Comparison of ENCODE assay signal across 8 cellular contexts in the genomic region with DNA sequence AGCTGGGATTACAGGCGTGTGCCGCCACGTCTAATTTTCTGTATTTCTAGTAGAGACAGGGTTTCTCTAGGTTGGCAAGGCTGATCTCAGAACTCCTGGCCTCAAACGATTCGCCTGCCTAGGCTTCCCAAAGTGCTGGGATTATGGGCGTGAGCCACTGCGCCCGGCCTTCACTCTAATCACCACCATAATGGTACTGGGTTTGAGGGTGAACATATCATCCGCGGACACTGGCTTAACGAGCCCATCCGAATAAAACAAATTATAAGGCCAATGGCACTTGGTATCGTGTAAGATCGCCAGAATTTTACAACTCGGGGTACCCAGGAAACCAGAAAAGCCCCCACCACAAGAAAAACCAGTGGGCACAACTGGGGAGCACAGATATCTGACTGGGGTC. TPM values are rescaled to one million over a fixed set of nuclear protein-coding genes. Genes with fewer than 3 reads are reported as not detected.
DNase-seq lines count a peak whose midpoint lies in the region; ATAC-seq, FAIRE-seq and TF ChIP-seq lines count a peak whose summit lies in the region.

No MANE protein-coding gene starts in this region.

- H4K20me1 ChIP-seq in K562 (replicated peaks; ENCODE audit: control insufficient read depth, insufficient read depth, low read length) = no peaks in the 10 kb centered on the region

- 5% methylated on average over 15 of the region's 15 CpGs for WGBS in K562 (ENCODE audit: insufficient coverage, low coverage, missing lambda C conversion rate)
- WGBS in tibial nerve, 2 donors = 9 to 16% methylated on average over 14 to 15 of the region's 15 CpGs

- peak overlapping the region; percentile 87 for H3K27ac Mint-ChIP-seq in activated naive CD4-positive, alpha-beta T cell treated with anti-CD3 and anti-CD28 coated beads for 36 hours

- H3K79me2 ChIP-seq in K562 (ENCODE audit: control insufficient read depth, insufficient read depth, low read length) = peaks cover 17% of the 10 kb centered on the region

- DNase-seq in activated naive CD4-positive, alpha-beta T cell treated with anti-CD3 and anti-CD28 coated beads for 36 hours = no peak
- DNase-seq in activated naive CD4-positive, alpha-beta T cell treated with Interleukin-2 at 50 U/mL for 16 hours = no peak
- DNase-seq in K562 (ENCODE audit: extremely low read depth in 1 of 4, low spot score in 3 of 4) = no peak
- DNase-seq in left lung = no peak
- no peak for DNase-seq in tibial nerve (ENCODE audit: low spot score in 2 of 2)
- no peak for DNase-seq in GM13976 (ENCODE audit: low spot score)

- peaks cover 34% of the 10 kb centered on the region for H3K36me3 Mint-ChIP-seq in activated naive CD4-positive, alpha-beta T cell treated with anti-CD3 and anti-CD28 coated beads for 36 hours (ENCODE audit: low read depth)

- TF ChIP-seq CTCF in K562 (IDR thresholded peaks at IDR 0.05 in 2 of 3, conservative IDR thresholded peaks at IDR 0.05 in 1 of 3; ENCODE audit: insufficient read depth in 2 of 3, low read depth in 1 of 3, low read length in 3 of 3) = no peak
- no peak for TF ChIP-seq CTCF in left lung (IDR thresholded peaks at IDR 0.05)
- TF ChIP-seq CTCF in tibial nerve (IDR thresholded peaks at IDR 0.05) = no peak
- no peak for TF ChIP-seq CTCF in GM13976 (IDR thresholded peaks at IDR 0.05; ENCODE audit: borderline replicate concordance, control extremely low read depth, extremely low read depth, insufficient read depth, missing control alignments)

- in situ Hi-C loops in K562 (cut with MboI) (no loop called here), GM13976 (cut with MboI; ENCODE audit: low sequenced_read_pairs, unreplicated experiment) (no loop called here)

- H3K4me1 Mint-ChIP-seq in activated naive CD4-positive, alpha-beta T cell treated with anti-CD3 and anti-CD28 coated beads for 36 hours (ENCODE audit: low read depth) = peaks cover 28% of the 10 kb centered on the region

- FAIRE-seq in K562 (lab: Jason Lieb, UNC) = no peak

- TF ChIP-seq EP300 in K562 (IDR thresholded peaks at IDR 0.05; ENCODE audit: low read length) (no peak), tibial nerve (IDR thresholded peaks at IDR 0.05) (no peak)

- peak; percentile 49 for ATAC-seq in K562
- ATAC-seq in left lung = peak; percentile 43
- ATAC-seq in GM18520 (IDR thresholded peaks at IDR 0.05; ENCODE audit: unreplicated experiment) = no peak
- ATAC-seq in HG03378 (IDR thresholded peaks at IDR 0.05; ENCODE audit: unreplicated experiment) = no peak

- H3K9ac ChIP-seq in K562 (ENCODE audit: insufficient read depth in 1 of 2, low read depth in 2 of 2, low read length in 2 of 2) = peak overlapping the region; percentile 93 to 94

- H3K4me3 Mint-ChIP-seq in activated naive CD4-positive, alpha-beta T cell treated with anti-CD3 and anti-CD28 coated beads for 36 hours = peak overlapping the region; percentile 88

- TF ChIP-seq RAD21 in K562 (CRISPR knock-in tag; conservative IDR thresholded peaks at IDR 0.05 in 1 of 2, IDR thresholded peaks at IDR 0.05 in 1 of 2) = no peak

- TF ChIP-seq POLR2A in K562 (conservative IDR thresholded peaks at IDR 0.05) (no peak), tibial nerve (IDR thresholded peaks at IDR 0.05) (no peak)

- no peaks in the 10 kb centered on the region for H3K27me3 Mint-ChIP-seq in activated naive CD4-positive, alpha-beta T cell treated with anti-CD3 and anti-CD28 coated beads for 36 hours (ENCODE audit: low read depth)

- intact Hi-C loops in activated naive CD4-positive, alpha-beta T cell treated with anti-CD3 and anti-CD28 coated beads for 36 hours (cut with micrococcal nuclease) = loop anchor here (10.0 kb wide), 1 partner anchor 463 kb away; the partner anchor contains the start of gene ZKSCAN1
- intact Hi-C loops in K562 (cut with micrococcal nuclease) (loop anchor here (5.0 to 10.0 kb wide), 2 partner anchors 44 to 77 kb away; partner anchors contain the start of gene ZNF789), left lung (cut with DNase I) (no loop called here)

- H3K4me3 ChIP-seq in K562 = peak overlapping the region; percentile 79
- H3K4me3 ChIP-seq in left lung = peak overlapping the region; percentile 59 to 86
- H3K4me3 ChIP-seq in tibial nerve = peak overlapping the region; percentile 66 to 88 (median 80)

- H3K27me3 ChIP-seq in K562 (ENCODE audit: control insufficient read depth in 2 of 2, insufficient read depth in 2 of 2, low read length in 2 of 2) = no peaks in the 10 kb centered on the region
- H3K27me3 ChIP-seq in left lung = no peaks in the 10 kb centered on the region
- H3K27me3 ChIP-seq in tibial nerve = no peaks in the 10 kb centered on the region

- H3K9me3 ChIP-seq in K562 (replicated peaks; ENCODE audit: control insufficient read depth, insufficient read depth, low read depth, low read length) (no peaks in the 10 kb centered on the region; the same call in 1 of the 2 replicates), left lung (peaks cover 0 to 6% of the 10 kb centered on the region in 2 donors), tibial nerve (peaks cover 0 to 23% (median 0%) of the 10 kb centered on the region in 4 donors)

- peak overlapping the region; percentile 95 for H3K4me2 ChIP-seq in K562 (ENCODE audit: insufficient read depth, low read length)

- H3K4me1 ChIP-seq in K562 (replicated peaks in 1 of 2; ENCODE audit: control insufficient read depth in 2 of 2, insufficient read depth in 2 of 2, low read length in 2 of 2) (peaks cover 6 to 7% of the 10 kb centered on the region in 2 experiments; a peak in 3 of 5 replicates), left lung (peaks cover 9 to 26% of the 10 kb centered on the region in 2 donors), tibial nerve (peaks cover 0 to 28% (median 7%) of the 10 kb centered on the region in 4 donors)

- POLR2A ChIA-PET in K562 (lab: Yijun Ruan, JAX) = interaction anchor here (0.7 to 1.2 kb wide), 3 partner anchors 16 to 47 kb away, joined by 3 to 4 read pairs (median 4); partner anchors contain the start of gene ZKSCAN5

- H3K36me3 ChIP-seq in K562 (ENCODE audit: control insufficient read depth, insufficient read depth, low read length) (peaks cover 34% of the 10 kb centered on the region), left lung (peaks cover 0 to 39% of the 10 kb centered on the region in 2 donors), tibial nerve (peaks cover 0 to 59% (median 4%) of the 10 kb centered on the region in 3 donors)

- H3K9me3 Mint-ChIP-seq in activated naive CD4-positive, alpha-beta T cell treated with anti-CD3 and anti-CD28 coated beads for 36 hours = peaks cover 8% of the 10 kb centered on the region

- H3K27ac ChIP-seq in K562 (ENCODE audit: extremely low read depth, low read depth, low read length) = peak overlapping the region; percentile 76
- H3K27ac ChIP-seq in left lung = peak overlapping the region; percentile 65 to 75
- H3K27ac ChIP-seq in tibial nerve = peak overlapping the region; percentile 49 to 92 (median 84)

- no TSS peak for BruUV-seq in K562 (replicated peaks; lab: Mats Ljungman, UMichigan)

- no peaks in the 10 kb centered on the region for H3K9me1 ChIP-seq in K562 (ENCODE audit: control insufficient read depth, insufficient read depth, low read length)

- H2AFZ ChIP-seq in K562 (ENCODE audit: low read depth, low read length) = peak overlapping the region; percentile 90

- CTCF ChIA-PET in activated naive CD4-positive, alpha-beta T cell treated with anti-CD3 and anti-CD28 coated beads for 36 hours (lab: Charles Lee) = interaction anchor here (0.8 kb wide), 1 partner anchor 54 kb away, joined by 3 read pairs; no protein-coding TSS in a partner anchor
- CTCF ChIA-PET in K562 (lab: Yijun Ruan, JAX; ENCODE audit: low intra/inter-chr PET ratio) = no interaction called here

RNA-seq across cellular contexts. Expression of gene FAM200A, which starts 0.6 kb away (rescaled TPM):
- 1 to 10 TPM; 3.3 to 3.8 TPM for total RNA-seq in activated naive CD4-positive, alpha-beta T cell treated with anti-CD3 and anti-CD28 coated beads for 36 hours
- 6.9 and 16.6 TPM in 2 replicates for total RNA-seq in K562 (2011; cell fraction: chromatin; rRNA removed; ENCODE audit: low replicate concordance)
- total RNA-seq in K562 (2011; cell fraction: nucleolus; rRNA removed) = 7.0 and 9.2 TPM in 2 replicates
- 5.3 and 6.7 TPM in 2 replicates for total RNA-seq in K562 (2011; cell fraction: nucleoplasm; rRNA removed)
- total RNA-seq in K562 (2014; rRNA removed) (6.3 and 6.4 TPM in 2 replicates), K562 (2014; rRNA removed; fragmentation: Illumina TruSeq; extraction: Trizol) (8.3 and 10.2 TPM in 2 replicates), K562 (2015; rRNA removed; fragmentation: Illumina TruSeq; extraction: Trizol) (9.4 and 10.0 TPM in 2 replicates), K562 (2021) (6.3 and 7.0 TPM in 2 replicates), left lung (1 to 10 TPM; 4.1 to 6.4 TPM), tibial nerve (1 to 10 TPM; 4.8 to 8.8 (median 5.6) TPM)
- polyA plus RNA-seq in K562 (2011; rRNA removed) (6.8 and 11.2 TPM in 2 replicates), K562 (2014; fragmentation: Illumina TruSeq; extraction: Trizol) (10.3 and 11.3 TPM in 2 replicates), K562 (2014; fragmentation: Nextera tagmentation; extraction: Ambion mirVana) (1 to 10 TPM; 3.3 to 4.3 TPM), K562 (2014; rRNA removed) (7.9 and 9.0 TPM in 2 replicates)
- polyA plus RNA-seq in K562 (2011; cell fraction: cytosol; rRNA removed) = 3.9 and 4.3 TPM in 2 replicates
- 2.0 and 2.3 TPM in 2 replicates for polyA plus RNA-seq in K562 (2011; cell fraction: nucleus; rRNA removed)
- polyA plus RNA-seq in K562 (2012) = 5.5 and 5.8 TPM in 2 replicates
- 7.5 and 8.0 TPM in 2 replicates for polyA minus RNA-seq in K562 (2011; rRNA and poly(A)+ RNA removed)
- 3.4 and 4.9 TPM in 2 replicates for polyA minus RNA-seq in K562 (2011; cell fraction: cytosol; rRNA and poly(A)+ RNA removed)
- polyA minus RNA-seq in K562 (2011; cell fraction: nucleus; rRNA and poly(A)+ RNA removed) = 5.3 and 6.8 TPM in 2 replicates

RNA-seq across cellular contexts. Expression of gene ZNF655, which starts 7.1 kb away (rescaled TPM):
- 10 to 100 TPM; 35.8 to 39.6 TPM for total RNA-seq in activated naive CD4-positive, alpha-beta T cell treated with anti-CD3 and anti-CD28 coated beads for 36 hours
- total RNA-seq in K562 (2011; cell fraction: chromatin; rRNA removed; ENCODE audit: low replicate concordance) = 232 and 346 TPM in 2 replicates
- total RNA-seq in K562 (2011; cell fraction: nucleolus; rRNA removed) = 147 and 170 TPM in 2 replicates
- total RNA-seq in K562 (2011; cell fraction: nucleoplasm; rRNA removed) = 249 and 393 TPM in 2 replicates
- total RNA-seq in K562 (2014; rRNA removed) (85.6 and 123 TPM in 2 replicates), K562 (2014; rRNA removed; fragmentation: Illumina TruSeq; extraction: Trizol) (94.7 and 105 TPM in 2 replicates), K562 (2015; rRNA removed; fragmentation: Illumina TruSeq; extraction: Trizol) (94.4 and 95.2 TPM in 2 replicates), K562 (2021) (68.1 and 78.1 TPM in 2 replicates), left lung (10 to 100 TPM; 56.0 to 67.2 TPM), tibial nerve (100 to 1,000 TPM in 2 of 4 donors, 10 to 100 TPM in 2; 90.8 to 140 (median 104) TPM)
- polyA plus RNA-seq in K562 (2011; rRNA removed) (81.3 and 112 TPM in 2 replicates), K562 (2014; fragmentation: Illumina TruSeq; extraction: Trizol) (101 and 103 TPM in 2 replicates), K562 (2014; fragmentation: Nextera tagmentation; extraction: Ambion mirVana) (10 to 100 TPM; 25.7 to 34.1 TPM), K562 (2014; rRNA removed) (130 and 137 TPM in 2 replicates)
- polyA plus RNA-seq in K562 (2011; cell fraction: cytosol; rRNA removed) = 55.1 and 81.1 TPM in 2 replicates
- 163 and 255 TPM in 2 replicates for polyA plus RNA-seq in K562 (2011; cell fraction: nucleus; rRNA removed)
- 60.6 and 75.6 TPM in 2 replicates for polyA plus RNA-seq in K562 (2012)
- 89.6 and 93.8 TPM in 2 replicates for polyA minus RNA-seq in K562 (2011; rRNA and poly(A)+ RNA removed)
- 31.9 and 33.0 TPM in 2 replicates for polyA minus RNA-seq in K562 (2011; cell fraction: cytosol; rRNA and poly(A)+ RNA removed)
- 105 and 112 TPM in 2 replicates for polyA minus RNA-seq in K562 (2011; cell fraction: nucleus; rRNA and poly(A)+ RNA removed)

RNA-seq across cellular contexts. Expression of gene TMEM225B, which starts 46.7 kb away (rescaled TPM):
- 1 to 10 TPM in 1 of 2 experiments, under 1 TPM in 1; 0.98 to 1.7 TPM for total RNA-seq in activated naive CD4-positive, alpha-beta T cell treated with anti-CD3 and anti-CD28 coated beads for 36 hours
- 0.42 and 0.51 TPM in 2 replicates for total RNA-seq in K562 (2011; cell fraction: chromatin; rRNA removed; ENCODE audit: low replicate concordance)
- 4.0 and 4.3 TPM in 2 replicates for total RNA-seq in K562 (2011; cell fraction: nucleolus; rRNA removed)
- 1.6 and 1.8 TPM in 2 replicates for total RNA-seq in K562 (2011; cell fraction: nucleoplasm; rRNA removed)
- 0.61 and 0.73 TPM in 2 replicates for total RNA-seq in K562 (2014; rRNA removed)
- 0.18 and 0.70 TPM in 2 replicates for total RNA-seq in K562 (2014; rRNA removed; fragmentation: Illumina TruSeq; extraction: Trizol)
- 0.51 and 0.79 TPM in 2 replicates for total RNA-seq in K562 (2015; rRNA removed; fragmentation: Illumina TruSeq; extraction: Trizol)
- 0.60 and 1.3 TPM in 2 replicates for total RNA-seq in K562 (2021)
- 0.56 and 0.93 TPM in 2 replicates for polyA plus RNA-seq in K562 (2011; rRNA removed)
- 0.30 and 1.1 TPM in 2 replicates for polyA plus RNA-seq in K562 (2011; cell fraction: cytosol; rRNA removed)
- polyA plus RNA-seq in K562 (2011; cell fraction: nucleus; rRNA removed) = 2.6 and 4.8 TPM in 2 replicates
- polyA plus RNA-seq in K562 (2012) = 0.64 and 0.65 TPM in 2 replicates
- polyA plus RNA-seq in K562 (2014; fragmentation: Illumina TruSeq; extraction: Trizol) = 0.32 and 0.68 TPM in 2 replicates
- under 1 TPM; 0.08 to 0.25 TPM for polyA plus RNA-seq in K562 (2014; fragmentation: Nextera tagmentation; extraction: Ambion mirVana)
- 0.62 and 0.94 TPM in 2 replicates for polyA plus RNA-seq in K562 (2014; rRNA removed)
- polyA minus RNA-seq in K562 (2011; rRNA and poly(A)+ RNA removed) = 0.36 and 0.74 TPM in 2 replicates
- polyA minus RNA-seq in K562 (2011; cell fraction: cytosol; rRNA and poly(A)+ RNA removed) = not detected in 2 replicates
- 2.2 TPM in 2 replicates for polyA minus RNA-seq in K562 (2011; cell fraction: nucleus; rRNA and poly(A)+ RNA removed)
- total RNA-seq in left lung = under 1 TPM; 0.60 to 0.93 TPM
- total RNA-seq in tibial nerve = 1 to 10 TPM in 3 of 4 donors, not detected in 1; 1.2 to 1.8 (median 1.5) TPM

RNA-seq across cellular contexts. Expression of gene ZKSCAN5, which starts 46.9 kb away (rescaled TPM):
- 1 to 10 TPM; 7.2 to 8.0 TPM for total RNA-seq in activated naive CD4-positive, alpha-beta T cell treated with anti-CD3 and anti-CD28 coated beads for 36 hours
- 35.9 and 48.1 TPM in 2 replicates for total RNA-seq in K562 (2011; cell fraction: chromatin; rRNA removed; ENCODE audit: low replicate concordance)
- total RNA-seq in K562 (2011; cell fraction: nucleolus; rRNA removed) = 26.8 TPM in 2 replicates
- 28.6 and 31.7 TPM in 2 replicates for total RNA-seq in K562 (2011; cell fraction: nucleoplasm; rRNA removed)
- total RNA-seq in K562 (2014; rRNA removed) (14.4 and 15.4 TPM in 2 replicates), K562 (2014; rRNA removed; fragmentation: Illumina TruSeq; extraction: Trizol) (18.8 and 19.0 TPM in 2 replicates), K562 (2015; rRNA removed; fragmentation: Illumina TruSeq; extraction: Trizol) (17.5 and 17.9 TPM in 2 replicates), K562 (2021) (14.3 and 15.4 TPM in 2 replicates), left lung (1 to 10 TPM; 6.7 to 7.6 TPM), tibial nerve (10 to 100 TPM in 2 of 4 donors, 1 to 10 TPM in 2; 9.0 to 11.7 (median 9.9) TPM)
- polyA plus RNA-seq in K562 (2011; rRNA removed) (10.9 and 15.0 TPM in 2 replicates), K562 (2014; fragmentation: Illumina TruSeq; extraction: Trizol) (14.4 and 15.7 TPM in 2 replicates), K562 (2014; fragmentation: Nextera tagmentation; extraction: Ambion mirVana) (1 to 10 TPM; 4.2 to 8.8 TPM), K562 (2014; rRNA removed) (9.5 and 10.3 TPM in 2 replicates)
- polyA plus RNA-seq in K562 (2011; cell fraction: cytosol; rRNA removed) = 5.8 and 6.9 TPM in 2 replicates
- 9.0 and 10.9 TPM in 2 replicates for polyA plus RNA-seq in K562 (2011; cell fraction: nucleus; rRNA removed)
- polyA plus RNA-seq in K562 (2012) = 10.0 and 11.0 TPM in 2 replicates
- polyA minus RNA-seq in K562 (2011; rRNA and poly(A)+ RNA removed) = 31.5 and 37.9 TPM in 2 replicates
- polyA minus RNA-seq in K562 (2011; cell fraction: cytosol; rRNA and poly(A)+ RNA removed) = 12.6 and 15.7 TPM in 2 replicates
- 8.8 and 13.1 TPM in 2 replicates for polyA minus RNA-seq in K562 (2011; cell fraction: nucleus; rRNA and poly(A)+ RNA removed)

RNA-seq across cellular contexts. Expression of gene ZNF394, which starts 51.2 kb away (rescaled TPM):
- total RNA-seq in activated naive CD4-positive, alpha-beta T cell treated with anti-CD3 and anti-CD28 coated beads for 36 hours = 10 to 100 TPM; 26.5 to 26.6 TPM
- 106 and 122 TPM in 2 replicates for total RNA-seq in K562 (2011; cell fraction: chromatin; rRNA removed; ENCODE audit: low replicate concordance)
- 76.9 and 77.9 TPM in 2 replicates for total RNA-seq in K562 (2011; cell fraction: nucleolus; rRNA removed)
- 80.1 and 95.3 TPM in 2 replicates for total RNA-seq in K562 (2011; cell fraction: nucleoplasm; rRNA removed)
- total RNA-seq in K562 (2014; rRNA removed) (24.2 and 25.6 TPM in 2 replicates), K562 (2014; rRNA removed; fragmentation: Illumina TruSeq; extraction: Trizol) (31.4 and 32.2 TPM in 2 replicates), K562 (2015; rRNA removed; fragmentation: Illumina TruSeq; extraction: Trizol) (28.1 and 28.9 TPM in 2 replicates), K562 (2021) (25.5 and 27.8 TPM in 2 replicates), left lung (10 to 100 TPM; 18.6 to 28.9 TPM), tibial nerve (10 to 100 TPM; 36.9 to 47.3 (median 44.5) TPM)
- polyA plus RNA-seq in K562 (2011; rRNA removed) (11.7 and 17.7 TPM in 2 replicates), K562 (2014; fragmentation: Illumina TruSeq; extraction: Trizol) (23.7 and 25.5 TPM in 2 replicates), K562 (2014; fragmentation: Nextera tagmentation; extraction: Ambion mirVana) (1 to 10 TPM; 2.9 to 4.0 TPM), K562 (2014; rRNA removed) (20.2 and 23.5 TPM in 2 replicates)
- 12.6 and 14.8 TPM in 2 replicates for polyA plus RNA-seq in K562 (2011; cell fraction: cytosol; rRNA removed)
- polyA plus RNA-seq in K562 (2011; cell fraction: nucleus; rRNA removed) = 14.0 and 14.8 TPM in 2 replicates
- 19.1 and 20.0 TPM in 2 replicates for polyA plus RNA-seq in K562 (2012)
- polyA minus RNA-seq in K562 (2011; rRNA and poly(A)+ RNA removed) = 29.6 and 33.5 TPM in 2 replicates
- polyA minus RNA-seq in K562 (2011; cell fraction: cytosol; rRNA and poly(A)+ RNA removed) = 12.2 and 22.6 TPM in 2 replicates
- polyA minus RNA-seq in K562 (2011; cell fraction: nucleus; rRNA and poly(A)+ RNA removed) = 14.9 and 16.7 TPM in 2 replicates

Comparison
In these comparisons a context has a peak if more than half of its experiments do, and no peak if none do; other contexts are left out.
1. ATAC-seq: peak in K562 (single experiment) and left lung (single experiment); none in GM18520 (single experiment) and HG03378 (single experiment).
2. intact Hi-C loops: an anchor here in activated naive CD4-positive, alpha-beta T cell treated with anti-CD3 and anti-CD28 coated beads for 36 hours (10.0 kb wide) and K562 (5.0 to 10.0 kb wide); none called in left lung.
3. Peak in every context shown above with its lines, with median percentiles within 50 percentile points of each other: H3K27ac ChIP-seq and H3K4me3 ChIP-seq.